ENCODE assay signal across 30 cellular contexts in genomic region chr5:113572716-113573115, GRCh38.
"Had no signal": no experiment of that assay in that cellular context is flagged by ENCODE, and none has a peak within 500 bp of the region (broad histone marks: within the 10 kb centered on the region; RNA-seq: fewer than 3 reads in every experiment).

No MANE protein-coding gene starts in this region.

- DNase-seq: activated CD4-positive, alpha-beta T cell treated with anti-CD3 and anti-CD28 coated beads for 4 hours; activated CD4-positive, alpha-beta T cell treated with anti-CD3 and anti-CD28 coated beads, Interleukin-2, amount 50 U/mL, for 1 hour; activated CD4-positive, alpha-beta T cell treated with anti-CD3 and anti-CD28 coated beads, Interleukin-2, amount 50 U/mL, for 48 hours; activated CD4-positive, CD25-positive, alpha-beta regulatory T cell; activated CD4-positive, CD25-positive, alpha-beta regulatory T cell treated with anti-CD3 and anti-CD28 coated beads, Interleukin-2, amount 50 U/mL, for 72 hours; activated CD8-positive, alpha-beta memory T cell treated with anti-CD3 and anti-CD28 coated beads for 24 hours; activated CD8-positive, alpha-beta T cell treated with anti-CD3 and anti-CD28 coated beads for 36 hours; activated effector memory CD4-positive, alpha-beta T cell treated with Interleukin-2 at 50 U/mL for 16 hours; activated gamma-delta T cell treated with Interleukin-2 at 50 U/mL for 16 hours; activated naive CD4-positive, alpha-beta T cell treated with anti-CD3 and anti-CD28 coated beads, Interleukin-2, amount 50 U/mL, for 16 hours; activated naive CD4-positive, alpha-beta T cell treated with Interleukin-2 at 50 U/mL for 16 hours; activated naive CD8-positive, alpha-beta T cell treated with anti-CD3 and anti-CD28 coated beads, Interleukin-2, amount 50 U/mL, for 24 hours; activated T-cell treated with anti-CD3 and anti-CD28 coated beads, Interleukin-2, amount 50 U/mL, for 4 hours; adrenal gland; body of pancreas; caudate nucleus; effector CD4-positive, alpha-beta T cell; effector memory CD8-positive, alpha-beta T cell; foreskin keratinocyte; gastrocnemius medialis; glutamatergic neuron; heart left ventricle; hypothalamus; T-helper 1 cell; T-helper 17 cell; T1000 had no signal

- H3K4me1 ChIP-seq: adrenal gland, body of pancreas, gastrocnemius medialis had no signal

- H3K27ac ChIP-seq: adrenal gland, body of pancreas, coronary artery, epithelial cell of prostate, foreskin keratinocyte, gastrocnemius medialis, heart left ventricle had no signal

- H3K27me3 ChIP-seq: adrenal gland, body of pancreas, foreskin keratinocyte, gastrocnemius medialis, heart left ventricle had no signal

- ATAC-seq: activated CD8-positive, alpha-beta T cell treated with anti-CD3 and anti-CD28 coated beads for 36 hours; activated naive CD8-positive, alpha-beta T cell treated with anti-CD3 and anti-CD28 coated beads, Interleukin-2, amount 50 U/mL, for 24 hours; activated T-cell treated with anti-CD3 and anti-CD28 coated beads, Interleukin-2, amount 50 U/mL, for 4 hours; activated T-helper 17 cell treated with anti-CD3 and anti-CD28 coated beads, Interleukin-2, amount 50 U/mL, for 72 hours; body of pancreas; effector memory CD8-positive, alpha-beta T cell; esophagus mucosa; foreskin keratinocyte; gastrocnemius medialis; heart left ventricle; T-helper 17 cell had no signal

- H3K4me3 ChIP-seq: adrenal gland, body of pancreas, coronary artery, gastrocnemius medialis, heart left ventricle had no signal

- H3K9me3 ChIP-seq: adrenal gland, body of pancreas, gastrocnemius medialis had no signal
